Comparison of ENCODE assay signal across 17 cellular contexts in the genomic region with DNA sequence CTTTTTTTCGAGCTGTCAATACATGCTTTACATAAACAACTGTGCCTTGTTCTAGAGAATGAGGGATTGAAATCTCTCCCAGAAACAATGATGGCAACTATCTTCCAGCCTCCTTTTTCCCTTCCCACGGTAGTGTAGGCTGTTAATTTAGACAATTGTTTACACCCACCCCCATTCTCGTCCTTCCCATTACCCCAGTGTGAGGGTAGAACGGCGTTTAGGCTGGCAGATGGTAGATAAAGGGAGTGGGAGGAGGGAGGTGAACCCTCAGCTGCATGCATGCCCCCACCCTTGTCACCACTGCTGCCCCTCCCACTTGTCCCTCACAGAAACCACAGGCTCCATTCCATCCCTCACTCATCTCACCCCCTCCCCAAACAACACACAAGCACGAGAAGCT.
DNase-seq lines count a peak whose midpoint lies in the region; ATAC-seq and TF ChIP-seq lines count a peak whose summit lies in the region.
"Had no signal": no experiment of that assay in that cellular context is flagged by ENCODE, and none has a peak within 500 bp of the region (broad histone marks: within the 10 kb centered on the region; RNA-seq: fewer than 3 reads in every experiment).

No MANE protein-coding gene starts in this region.

- POLR2A ChIA-PET in HEK293 (lab: Yijun Ruan, JAX): no interaction called here
- POLR2A ChIA-PET in activated CD8-positive, alpha-beta T cell treated with anti-CD3 and anti-CD28 coated beads for 36 hours (lab: Charles Lee): no interaction called here

- H3K4me1 ChIP-seq in HEK293 (ENCODE audit: control insufficient read depth, insufficient read depth, low read length) (no peaks in the 10 kb centered on the region), neuron (ENCODE audit: insufficient read depth, low read length) (peaks cover 23% of the 10 kb centered on the region), GM23248 (ENCODE audit: insufficient read depth) (peaks cover 5% of the 10 kb centered on the region)

- no peak overlapping the region for H3K27ac Mint-ChIP-seq in activated CD8-positive, alpha-beta T cell treated with anti-CD3 and anti-CD28 coated beads for 36 hours

- DNase-seq in NCI-H2171 treated with DMSO at 0.1 percent for 48 hours (lab: John Stamatoyannopoulos, UW) (peak; percentile 9), NCI-H2171 (lab: John Stamatoyannopoulos, UW) (no peak), OCI-M1 (lab: John Stamatoyannopoulos, UW) (peak; percentile 89), GM23248 (no peak)
- DNase-seq in activated CD8-positive, alpha-beta T cell treated with anti-CD3 and anti-CD28 coated beads for 36 hours: no peak
- DNase-seq: H7, IMR-90, MM.1S, NCI-H1694 treated with DMSO at 0.1 percent for 48 hours, NCI-H2081, NCI-H345, SHP77 treated with DMSO at 0.1 percent for 48 hours, T-helper 1 cell had no signal

- no peaks in the 10 kb centered on the region for H4K20me1 ChIP-seq in GM23248 (ENCODE audit: insufficient read depth)

- in situ Hi-C loops in GM23248 (cut with MboI): no loop called here

- H3K4me2 ChIP-seq in GM23248 (ENCODE audit: unreplicated experiment): no peak overlapping the region
- H3K4me2 ChIP-seq: KMS-11 had no signal

- no peak overlapping the region for H3K4me3 ChIP-seq in HEK293 (ENCODE audit: low read depth, low read length)
- peak overlapping the region; percentile 24 for H3K4me3 ChIP-seq in neuron (ENCODE audit: low read length)
- no peak overlapping the region for H3K4me3 ChIP-seq in GM23248

- no peak overlapping the region for H3K4me3 Mint-ChIP-seq in activated CD8-positive, alpha-beta T cell treated with anti-CD3 and anti-CD28 coated beads for 36 hours

- H3K27ac ChIP-seq in HEK293 (ENCODE audit: extremely low read depth, low read depth, low read length) (no peak overlapping the region), GM23248 (no peak overlapping the region)
- H3K27ac ChIP-seq: KMS-11 had no signal

- H3K79me2 ChIP-seq in GM23248 (ENCODE audit: insufficient read depth): no peaks in the 10 kb centered on the region

- H2AFZ ChIP-seq in neuron (ENCODE audit: low read depth, low read length) (peak overlapping the region; percentile 6), GM23248 (no peak overlapping the region)

- H3K36me3 ChIP-seq in HEK293 (ENCODE audit: control insufficient read depth in 2 of 2, insufficient read depth in 1 of 2, low read length in 2 of 2) (no peaks in the 10 kb centered on the region), neuron (ENCODE audit: insufficient read depth, low read length) (no peaks in the 10 kb centered on the region), GM23248 (ENCODE audit: low read depth) (no peaks in the 10 kb centered on the region)

- no peaks in the 10 kb centered on the region for H3K9me3 ChIP-seq in HEK293 (ENCODE audit: control insufficient read depth, insufficient read depth, low read depth, low read length)
- H3K9me3 ChIP-seq in neuron (ENCODE audit: low read length): peaks cover 2% of the 10 kb centered on the region
- no peaks in the 10 kb centered on the region for H3K9me3 ChIP-seq in GM23248 (ENCODE audit: low read depth)

- H3K9ac ChIP-seq in GM23248: no peak overlapping the region
- H3K9ac ChIP-seq: KMS-11 had no signal

- H3K36me3 Mint-ChIP-seq in activated CD8-positive, alpha-beta T cell treated with anti-CD3 and anti-CD28 coated beads for 36 hours (ENCODE audit: low read depth): no peaks in the 10 kb centered on the region

- TF ChIP-seq CTCF in HEK293 (tag by site-specific recombination; IDR thresholded peaks at IDR 0.05): no peak
- no peak for TF ChIP-seq CTCF in activated CD8-positive, alpha-beta T cell treated with anti-CD3 and anti-CD28 coated beads for 36 hours (IDR thresholded peaks at IDR 0.05)

- no peaks in the 10 kb centered on the region for H3K9me2 ChIP-seq in GM23248 (ENCODE audit: insufficient read depth)

- H3K27me3 ChIP-seq in neuron (ENCODE audit: insufficient read depth, low read length) (no peaks in the 10 kb centered on the region), GM23248 (replicated peaks; ENCODE audit: insufficient read depth) (no peaks in the 10 kb centered on the region; the same call in 1 of the 2 replicates)

- no peaks in the 10 kb centered on the region for H3F3A ChIP-seq in GM23248 (ENCODE audit: insufficient read depth)

- intact Hi-C loops in activated CD8-positive, alpha-beta T cell treated with anti-CD3 and anti-CD28 coated beads for 36 hours (cut with micrococcal nuclease): no loop called here

- peaks cover 8% of the 10 kb centered on the region for H3K9me3 Mint-ChIP-seq in activated CD8-positive, alpha-beta T cell treated with anti-CD3 and anti-CD28 coated beads for 36 hours

- CTCF ChIA-PET in HEK293 (lab: Yijun Ruan, JAX): interaction anchor here (0.7 kb wide), 1 partner anchor 30 kb away, joined by 3 read pairs; no protein-coding TSS in a partner anchor
- CTCF ChIA-PET in activated CD8-positive, alpha-beta T cell treated with anti-CD3 and anti-CD28 coated beads for 36 hours (lab: Charles Lee): no interaction called here

- H3K27me3 Mint-ChIP-seq in activated CD8-positive, alpha-beta T cell treated with anti-CD3 and anti-CD28 coated beads for 36 hours: peaks cover 11% of the 10 kb centered on the region

- ATAC-seq in activated CD8-positive, alpha-beta T cell treated with anti-CD3 and anti-CD28 coated beads for 36 hours: no peak
- ATAC-seq: Panc1 had no signal

- 45 to 48% methylated on average over 6 of the region's 6 CpGs for WGBS in GM23248 (ENCODE audit: low coverage in 1 of 2, low lambda C conversion rate in 2 of 2, missing lambda C conversion rate in 2 of 2), 2 experiments

- H3K4me1 Mint-ChIP-seq in activated CD8-positive, alpha-beta T cell treated with anti-CD3 and anti-CD28 coated beads for 36 hours (ENCODE audit: low read depth): no peaks in the 10 kb centered on the region

TF ChIP-seq in HEK293, 187 proteins besides CTCF, POLR2A, EP300 and RAD21:
- TF ChIP-seq EGR2 (tag by site-specific recombination; IDR thresholded peaks at IDR 0.05; ENCODE audit: low read depth) (peak; percentile 85), SALL2 (tag by site-specific recombination; IDR thresholded peaks at IDR 0.05; ENCODE audit: borderline replicate concordance) (no peak), ZFHX2 (tag by site-specific recombination; conservative IDR thresholded peaks at IDR 0.05) (peak; percentile 69)

Comparison
In these comparisons a context has a peak if more than half of its experiments do, and no peak if none do; other contexts are left out.
1. DNase-seq: peak in NCI-H2171 treated with DMSO at 0.1 percent for 48 hours (single experiment) and OCI-M1 (single experiment); none in NCI-H2171 (single experiment), activated CD8-positive, alpha-beta T cell treated with anti-CD3 and anti-CD28 coated beads for 36 hours (single experiment) and GM23248 (single experiment).